Comparison of ENCODE assay signal across 15 cellular contexts in genomic region chr1:230284891-230285290, GRCh38.
DNase-seq lines count a peak whose midpoint lies in the region; TF ChIP-seq lines count a peak whose summit lies in the region.
"Had no signal": no experiment of that assay in that cellular context is flagged by ENCODE, and none has a peak within 500 bp of the region (broad histone marks: within the 10 kb centered on the region; RNA-seq: fewer than 3 reads in every experiment).

No MANE protein-coding gene starts in this region.

- peaks cover 4% of the 10 kb centered on the region for H3K27me3 Mint-ChIP-seq in activated naive CD4-positive, alpha-beta T cell treated with anti-CD3 and anti-CD28 coated beads, Interleukin-2, amount 10 ng/mL, durations not matched to agents 7 days and 5 days
- H3K27me3 Mint-ChIP-seq in activated naive CD4-positive, alpha-beta T cell treated with anti-CD3 and anti-CD28 coated beads for 36 hours (ENCODE audit: low read depth), result no peaks in the 10 kb centered on the region
- no peaks in the 10 kb centered on the region for H3K27me3 Mint-ChIP-seq in endodermal cell (ENCODE audit: insufficient read depth)

- no peak for TF ChIP-seq POLR2A in sigmoid colon (IDR thresholded peaks at IDR 0.05)

- peaks cover 11% of the 10 kb centered on the region for H3K36me3 ChIP-seq in WERI-Rb-1
- no peaks in the 10 kb centered on the region for H3K36me3 ChIP-seq in endodermal cell (ENCODE audit: control insufficient read depth, insufficient read depth, low read length)
- peaks cover under 1 to 14% (median 8%) of the 10 kb centered on the region in 4 donors for H3K36me3 ChIP-seq in sigmoid colon

- H3K27me3 ChIP-seq in WERI-Rb-1 (ENCODE audit: insufficient read depth, low read depth, severe bottlenecking) (no peaks in the 10 kb centered on the region), endodermal cell (ENCODE audit: control insufficient read depth, insufficient read depth, low read length, poor library complexity, severe bottlenecking) (no peaks in the 10 kb centered on the region), sigmoid colon (peaks cover 0 to 7% (median 0%) of the 10 kb centered on the region in 3 donors)

- no peaks in the 10 kb centered on the region for H3K4me1 ChIP-seq in endodermal cell (ENCODE audit: control insufficient read depth, insufficient read depth, low read length)
- peaks cover 0 to 15% (median 13%) of the 10 kb centered on the region in 4 donors for H3K4me1 ChIP-seq in sigmoid colon

- H3K9me3 ChIP-seq in WERI-Rb-1 (ENCODE audit: severe bottlenecking) (no peaks in the 10 kb centered on the region), endodermal cell (ENCODE audit: control insufficient read depth, low read length) (no peaks in the 10 kb centered on the region), sigmoid colon (no peaks in the 10 kb centered on the region)

- H3K4me3 Mint-ChIP-seq in activated naive CD4-positive, alpha-beta T cell treated with anti-CD3 and anti-CD28 coated beads, Interleukin-2, amount 10 ng/mL, durations not matched to agents 7 days and 5 days, result no peak overlapping the region
- no peak overlapping the region for H3K4me3 Mint-ChIP-seq in activated naive CD4-positive, alpha-beta T cell treated with anti-CD3 and anti-CD28 coated beads for 36 hours
- no peak overlapping the region for H3K4me3 Mint-ChIP-seq in endodermal cell
- H3K4me3 Mint-ChIP-seq: HFFc6 had no signal

- no peak for TF ChIP-seq CTCF in WERI-Rb-1 (IDR thresholded peaks at IDR 0.05; ENCODE audit: low read depth, low read length)
- TF ChIP-seq CTCF in endodermal cell (conservative IDR thresholded peaks at IDR 0.05), result no peak
- TF ChIP-seq CTCF in sigmoid colon (IDR thresholded peaks at IDR 0.05), result no peak

- no peak for TF ChIP-seq EP300 in sigmoid colon (IDR thresholded peaks at IDR 0.05)

- no peak overlapping the region for H3K27ac Mint-ChIP-seq in activated naive CD4-positive, alpha-beta T cell treated with anti-CD3 and anti-CD28 coated beads, Interleukin-2, amount 10 ng/mL, durations not matched to agents 7 days and 5 days
- no peak overlapping the region for H3K27ac Mint-ChIP-seq in activated naive CD4-positive, alpha-beta T cell treated with anti-CD3 and anti-CD28 coated beads for 36 hours
- H3K27ac Mint-ChIP-seq in endodermal cell, result peak overlapping the region; percentile 44
- H3K27ac Mint-ChIP-seq: HFFc6 had no signal

- H3K4me3 ChIP-seq in WERI-Rb-1 (ENCODE audit: low read depth, low read length), result no peak overlapping the region
- H3K4me3 ChIP-seq in endodermal cell (ENCODE audit: low read length), result no peak overlapping the region
- no peak overlapping the region for H3K4me3 ChIP-seq in sigmoid colon

- intact Hi-C loops in activated naive CD4-positive, alpha-beta T cell treated with anti-CD3 and anti-CD28 coated beads for 36 hours (cut with micrococcal nuclease), result no loop called here
- intact Hi-C loops in sigmoid colon (cut with DNase I), result no loop called here

- H3K4me1 Mint-ChIP-seq in activated naive CD4-positive, alpha-beta T cell treated with anti-CD3 and anti-CD28 coated beads, Interleukin-2, amount 10 ng/mL, durations not matched to agents 7 days and 5 days, result peaks cover 24% of the 10 kb centered on the region
- H3K4me1 Mint-ChIP-seq in activated naive CD4-positive, alpha-beta T cell treated with anti-CD3 and anti-CD28 coated beads for 36 hours (ENCODE audit: low read depth), result peaks cover 11% of the 10 kb centered on the region
- peaks cover 2% of the 10 kb centered on the region for H3K4me1 Mint-ChIP-seq in endodermal cell

- peak; percentile 3 for DNase-seq in activated naive CD4-positive, alpha-beta T cell treated with anti-CD3 and anti-CD28 coated beads, Interleukin-2, amount 10 ng/mL, durations not matched to agents 7 days and 5 days
- DNase-seq in activated naive CD4-positive, alpha-beta T cell treated with anti-CD3 and anti-CD28 coated beads for 36 hours, result no peak
- DNase-seq in WERI-Rb-1 (peak; percentile 4), endodermal cell (no peak), sigmoid colon (peak; percentile 47), amniotic stem cell (lab: John Stamatoyannopoulos, UW) (no peak), activated gamma-delta T cell (lab: John Stamatoyannopoulos, UW) (no peak), putamen (ENCODE audit: low spot score) (no peak)
- DNase-seq: HFFc6, NCI-H1048, NCI-H1694, NCI-H510A treated with DMSO at 0.1 percent for 48 hours, NCI-H82 had no signal

- peaks cover 5% of the 10 kb centered on the region for H3K36me3 Mint-ChIP-seq in activated naive CD4-positive, alpha-beta T cell treated with anti-CD3 and anti-CD28 coated beads, Interleukin-2, amount 10 ng/mL, durations not matched to agents 7 days and 5 days
- H3K36me3 Mint-ChIP-seq in activated naive CD4-positive, alpha-beta T cell treated with anti-CD3 and anti-CD28 coated beads for 36 hours (ENCODE audit: low read depth), result peaks cover 5% of the 10 kb centered on the region
- H3K36me3 Mint-ChIP-seq in endodermal cell (ENCODE audit: low read depth), result peaks cover 10% of the 10 kb centered on the region

- no peaks in the 10 kb centered on the region for H3K9me3 Mint-ChIP-seq in activated naive CD4-positive, alpha-beta T cell treated with anti-CD3 and anti-CD28 coated beads, Interleukin-2, amount 10 ng/mL, durations not matched to agents 7 days and 5 days
- no peaks in the 10 kb centered on the region for H3K9me3 Mint-ChIP-seq in activated naive CD4-positive, alpha-beta T cell treated with anti-CD3 and anti-CD28 coated beads for 36 hours
- H3K9me3 Mint-ChIP-seq in endodermal cell, result no peaks in the 10 kb centered on the region
- H3K9me3 Mint-ChIP-seq: HFFc6 had no signal

- H3K27ac ChIP-seq in WERI-Rb-1 (no peak overlapping the region), endodermal cell (ENCODE audit: low read depth, low read length) (no peak overlapping the region), sigmoid colon (no peak overlapping the region)
- H3K27ac ChIP-seq: C4-2B, KMS-11 had no signal

- H3K9ac ChIP-seq in endodermal cell (ENCODE audit: extremely low read depth, low read length, poor library complexity, severe bottlenecking), result no peak overlapping the region
- H3K9ac ChIP-seq: KMS-11 had no signal

- CTCF ChIA-PET in activated naive CD4-positive, alpha-beta T cell treated with anti-CD3 and anti-CD28 coated beads, Interleukin-2, amount 10 ng/mL, durations not matched to agents 7 days and 5 days (lab: Charles Lee), result no interaction called here
- CTCF ChIA-PET in activated naive CD4-positive, alpha-beta T cell treated with anti-CD3 and anti-CD28 coated beads for 36 hours (lab: Charles Lee), result no interaction called here

- 92 to 100% methylated on average over 5 to 10 of the region's 10 CpGs for WGBS in endodermal cell (ENCODE audit: insufficient coverage in 1 of 2, insufficient read length in 1 of 2), 2 experiments
- WGBS in sigmoid colon, 2 donors, result 72 to 88% methylated on average over 10 of the region's 10 CpGs

Comparison
In these comparisons a context has a peak if more than half of its experiments do, and no peak if none do; other contexts are left out.
1. DNase-seq: peak in activated naive CD4-positive, alpha-beta T cell treated with anti-CD3 and anti-CD28 coated beads, Interleukin-2, amount 10 ng/mL, durations not matched to agents 7 days and 5 days (single experiment), WERI-Rb-1 (single experiment) and sigmoid colon (single experiment); none in activated naive CD4-positive, alpha-beta T cell treated with anti-CD3 and anti-CD28 coated beads for 36 hours (single experiment), endodermal cell (single experiment), amniotic stem cell (single experiment), activated gamma-delta T cell (single experiment) and putamen (single experiment).